Comparison of ENCODE assay signal across 19 cellular contexts in the genomic region with DNA sequence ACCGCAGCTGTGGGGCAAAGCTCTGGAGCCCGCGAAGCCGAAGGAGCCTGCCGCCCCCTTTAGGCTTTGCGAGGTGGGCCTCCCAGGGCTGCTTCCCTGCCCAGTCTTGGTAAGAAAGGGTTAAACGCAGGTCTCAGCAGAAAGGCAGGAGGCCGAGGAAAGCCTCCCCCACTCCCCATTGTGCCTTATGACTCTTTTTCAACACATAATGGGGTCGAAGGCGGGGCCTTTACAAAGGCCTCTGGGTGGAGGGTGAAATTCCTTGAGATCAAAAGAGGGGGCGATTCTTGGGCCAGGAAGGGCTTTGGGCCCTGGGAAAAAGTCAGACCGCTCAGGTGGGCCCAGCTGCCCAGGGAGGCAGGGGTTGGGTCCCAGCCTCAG. TPM values are rescaled to one million over a fixed set of nuclear protein-coding genes. Genes with fewer than 3 reads are reported as not detected.
DNase-seq lines count a peak whose midpoint lies in the region; ATAC-seq, FAIRE-seq and TF ChIP-seq lines count a peak whose summit lies in the region.
"Had no signal": no experiment of that assay in that cellular context is flagged by ENCODE, and none has a peak within 500 bp of the region (broad histone marks: within the 10 kb centered on the region; RNA-seq: fewer than 3 reads in every experiment).

No MANE protein-coding gene starts in this region.

- POLR2A ChIA-PET in H1 (lab: Charles Lee; ENCODE audit: partially characterized antibody): interaction anchor here (0.6 to 1.7 kb wide), 7 partner anchors 8 to 87 kb away, joined by 3 to 8 read pairs (median 3); no protein-coding TSS in a partner anchor

- no peaks in the 10 kb centered on the region for H3K9me3 ChIP-seq in H1 (ENCODE audit: insufficient read depth in 2 of 2, low read depth in 1 of 2, low read length in 1 of 2)
- no peaks in the 10 kb centered on the region for H3K9me3 ChIP-seq in mesodermal cell (ENCODE audit: control insufficient read depth, low read length)
- no peaks in the 10 kb centered on the region for H3K9me3 ChIP-seq in stomach
- H3K9me3 ChIP-seq in Karpas-422 (ENCODE audit: low read length): no peaks in the 10 kb centered on the region
- H3K9me3 ChIP-seq: mucosa of descending colon had no signal

- H3K79me1 ChIP-seq in H1 (ENCODE audit: low read depth, low read length): peaks cover 4% of the 10 kb centered on the region

- peak overlapping the region; percentile 80; the same call in 1 of the 2 replicates for H2BK5ac ChIP-seq in H1 (ENCODE audit: low read depth, low read length)

- H2AK5ac ChIP-seq in H1 (ENCODE audit: low read depth, low read length): no peak overlapping the region

- no peak overlapping the region for H4K5ac ChIP-seq in H1 (ENCODE audit: insufficient read length, low read depth, low read length)

- H3K18ac ChIP-seq in H1 (ENCODE audit: extremely low read depth, low read length): peak overlapping the region; percentile 96

- H3K27ac ChIP-seq in H1 (ENCODE audit: low read depth, low read length) (no peak overlapping the region), mesodermal cell (ENCODE audit: low read depth, low read length, severe bottlenecking) (no peak overlapping the region), stomach (peak overlapping the region in 1 of 5 donors; percentile 60), Karpas-422 (ENCODE audit: low read length) (no peak overlapping the region)
- H3K27ac ChIP-seq: 22Rv1 had no signal

- no peak for ATAC-seq in HG03457 (IDR thresholded peaks at IDR 0.05; ENCODE audit: unreplicated experiment)
- ATAC-seq: mucosa of descending colon; stimulated activated naive CD8-positive, alpha-beta T cell treated with anti-CD3 and anti-CD28 coated beads, Interleukin-15, Interleukin-2, amounts not matched to agents 100 U/mL and 50 U/mL, for 24 hours had no signal

- H2AFZ ChIP-seq in H1 (ENCODE audit: low read length) (no peak overlapping the region), Karpas-422 (ENCODE audit: low read length) (no peak overlapping the region)

- H3K56ac ChIP-seq in H1 (replicated peaks; ENCODE audit: insufficient read length, low read depth, low read length): no peak overlapping the region

- H4K8ac ChIP-seq in H1 (ENCODE audit: extremely low read depth, insufficient read depth, low read length): no peak overlapping the region

- peak overlapping the region in 3 of 4 experiments; percentile 22 to 73 (median 67); a peak in 4 of 7 replicates for H3K9ac ChIP-seq in H1 (replicated peaks in 1 of 4; ENCODE audit: extremely low read depth in 1 of 4, low read depth in 3 of 4, low read length in 3 of 4)
- H3K9ac ChIP-seq in Karpas-422 (ENCODE audit: low read length): no peak overlapping the region

- intact Hi-C loops in stomach (cut with DNase I; ENCODE audit: low total_unique reads): loop anchor here (10.0 kb wide), 1 partner anchor 145 kb away; no protein-coding TSS in a partner anchor

- H2BK120ac ChIP-seq in H1 (replicated peaks; ENCODE audit: low read depth, low read length): peak overlapping the region; percentile 80

- H3K4me3 ChIP-seq in H1 (ENCODE audit: extremely low read depth in 1 of 4, insufficient read depth in 2 of 4, low read depth in 3 of 4, low read length in 4 of 4) (peak overlapping the region; percentile 78 to 92 (median 80)), mesodermal cell (ENCODE audit: extremely low read depth, insufficient read depth, low read length, poor library complexity, severe bottlenecking) (peak overlapping the region; percentile 36), stomach (peak overlapping the region in 3 of 4 donors; percentile 33 to 46 (median 45)), Karpas-422 (ENCODE audit: low read length) (no peak overlapping the region)
- H3K4me3 ChIP-seq: mucosa of descending colon had no signal

- no peak overlapping the region for H2BK20ac ChIP-seq in H1 (ENCODE audit: low read length)

- no peak overlapping the region for H3K14ac ChIP-seq in H1 (ENCODE audit: insufficient read length)

- DNase-seq in DMS 273 (lab: John Stamatoyannopoulos, UW; ENCODE audit: unreplicated experiment) (peak; percentile 18), DMS 273 treated with DMSO at 0.1 percent for 48 hours (lab: John Stamatoyannopoulos, UW) (no peak), H1 (ENCODE audit: low read depth in 1 of 2, low spot score in 2 of 2) (peak; percentile 71 to 77), stomach (no peak), Karpas-422 (no peak), NCI-H82 treated with DMSO at 0.1 percent for 48 hours (lab: John Stamatoyannopoulos, UW; ENCODE audit: unreplicated experiment) (no peak)
- DNase-seq: activated CD4-positive, CD25-positive, alpha-beta regulatory T cell; activated naive CD8-positive, alpha-beta T cell treated with anti-CD3 and anti-CD28 coated beads, Interleukin-2, amount 10 ng/mL, durations not matched to agents 7 days and 5 days; CD4-positive, alpha-beta T cell; head of caudate nucleus; mucosa of descending colon; NCI-H1417 treated with DMSO at 0.1 percent for 48 hours; OCI-M1; stimulated activated naive CD8-positive, alpha-beta T cell treated with anti-CD3 and anti-CD28 coated beads, Interleukin-15, Interleukin-2, amounts not matched to agents 100 U/mL and 50 U/mL, for 24 hours had no signal

- H4K20me1 ChIP-seq in H1 (replicated peaks in 1 of 2; ENCODE audit: control insufficient read depth in 1 of 2, insufficient read depth in 2 of 2, low read length in 2 of 2) (peaks cover 10 to 26% of the 10 kb centered on the region in 2 experiments), Karpas-422 (ENCODE audit: insufficient read depth, low read depth, low read length) (no peaks in the 10 kb centered on the region)

- FAIRE-seq in H1 (lab: Jason Lieb, UNC): peak; percentile 65
- FAIRE-seq: GM12892 had no signal

- TF ChIP-seq POLR2A in H1 (IDR thresholded peaks at IDR 0.05; ENCODE audit: control extremely low read depth in 1 of 2, low read depth in 2 of 2, low read length in 2 of 2) (no peak; a peak in 1 of 3 replicates), stomach (IDR thresholded peaks at IDR 0.05) (no peak)

- TF ChIP-seq RAD21 in H1 (IDR thresholded peaks at IDR 0.05 in 1 of 2, conservative IDR thresholded peaks at IDR 0.05 in 1 of 2; ENCODE audit: low read depth in 2 of 2, low read length in 2 of 2): peak in 1 of 2 experiments; percentile 35; a peak in 1 of 4 replicates

- H3K27me3 ChIP-seq in H1 (replicated peaks in 1 of 4; ENCODE audit: control insufficient read depth in 3 of 4, extremely low read depth in 1 of 4, insufficient read depth in 3 of 4, low read length in 3 of 4) (peaks cover 0 to 17% (median 10%) of the 10 kb centered on the region in 4 experiments; a peak in 6 of 7 replicates), stomach (peaks cover 5 to 71% (median 21%) of the 10 kb centered on the region in 3 donors), Karpas-422 (ENCODE audit: low read length) (no peaks in the 10 kb centered on the region)

- H3K23me2 ChIP-seq in H1 (ENCODE audit: low read depth, low read length): peaks cover 10% of the 10 kb centered on the region; the same call in 1 of the 2 replicates

- CTCF ChIA-PET in H1 (lab: Charles Lee; ENCODE audit: partially characterized antibody): interaction anchor here (1.0 to 26.3 kb wide), 14 partner anchors 13 to 278 kb away, joined by 3 to 372 read pairs (median 12); no protein-coding TSS in a partner anchor

- H3K79me2 ChIP-seq in H1 (ENCODE audit: control insufficient read depth in 1 of 2, insufficient read depth in 2 of 2, low read length in 2 of 2) (peaks cover 12 to 46% of the 10 kb centered on the region in 2 experiments; a peak in 3 of 4 replicates), Karpas-422 (ENCODE audit: low read length) (no peaks in the 10 kb centered on the region)

- H2BK12ac ChIP-seq in H1 (ENCODE audit: low read depth, low read length): 0 out of 2 replicates have a peak overlapping the region, but pooled peaks have one; percentile 19

- peaks cover 14 to 22% (median 17%) of the 10 kb centered on the region in 4 experiments for H3K4me1 ChIP-seq in H1 (replicated peaks in 1 of 4; ENCODE audit: control insufficient read depth in 3 of 4, insufficient read depth in 4 of 4, low read length in 3 of 4)
- peaks cover 9% of the 10 kb centered on the region for H3K4me1 ChIP-seq in mesodermal cell (ENCODE audit: control insufficient read depth, insufficient read depth, low read length, poor library complexity, severe bottlenecking)
- peaks cover 12 to 30% (median 20%) of the 10 kb centered on the region in 4 donors for H3K4me1 ChIP-seq in stomach
- peaks cover 51% of the 10 kb centered on the region for H3K4me1 ChIP-seq in Karpas-422 (ENCODE audit: low read length)

- no peak overlapping the region for H2BK15ac ChIP-seq in H1 (ENCODE audit: low read length)

- H4K91ac ChIP-seq in H1 (replicated peaks; ENCODE audit: insufficient read length, low read length): no peak overlapping the region

- TF ChIP-seq EP300 in H1 (IDR thresholded peaks at IDR 0.05; ENCODE audit: borderline replicate concordance in 1 of 2, low read depth in 2 of 2, low read length in 2 of 2) (0 out of 3 replicates have a peak, but pooled peaks of 1 of the 2 experiments have one; percentile 26), stomach (IDR thresholded peaks at IDR 0.05) (no peak)

- peak; percentile 10 to 33 (median 16); a peak in 3 of 4 replicates for TF ChIP-seq CTCF in H1 (IDR thresholded peaks at IDR 0.05; ENCODE audit: control extremely low read depth in 1 of 3, insufficient read depth in 1 of 3, low read depth in 1 of 3, low read length in 3 of 3)
- TF ChIP-seq CTCF in stomach (IDR thresholded peaks at IDR 0.05): no peak

- H3K4me2 ChIP-seq in H1 (ENCODE audit: insufficient read depth in 1 of 2, low read depth in 2 of 2, low read length in 2 of 2): peak overlapping the region; percentile 70 to 87
- no peak overlapping the region for H3K4me2 ChIP-seq in Karpas-422 (ENCODE audit: low read depth, low read length, poor library complexity, severe bottlenecking)

- peaks cover 0 to 5% (median 0%) of the 10 kb centered on the region in 4 experiments; a peak in 2 of 8 replicates for H3K36me3 ChIP-seq in H1 (ENCODE audit: control insufficient read depth in 2 of 4, insufficient read depth in 4 of 4, low read length in 3 of 4)
- H3K36me3 ChIP-seq in mesodermal cell (ENCODE audit: control insufficient read depth, insufficient read depth, low read length): no peaks in the 10 kb centered on the region
- no peaks in the 10 kb centered on the region for H3K36me3 ChIP-seq in stomach
- H3K36me3 ChIP-seq in Karpas-422 (ENCODE audit: insufficient read depth, low read length): no peaks in the 10 kb centered on the region

- H3K23ac ChIP-seq in H1 (ENCODE audit: insufficient read length): no peak overlapping the region

- no peaks in the 10 kb centered on the region for H3K9me2 ChIP-seq in Karpas-422 (replicated peaks; ENCODE audit: insufficient read depth, low read length)

- 2% methylated on average over 9 of the region's 12 CpGs; no CpG with 5 or more reads in 1 of the 2 experiments for WGBS in H1 (ENCODE audit: extremely low coverage in 1 of 2, insufficient coverage in 1 of 2, insufficient read length in 1 of 2, insufficient replicate concordance in 2 of 2, low coverage in 1 of 2, low lambda C conversion rate in 2 of 2, missing lambda C conversion rate in 1 of 2), 2 experiments
- WGBS in mesodermal cell (ENCODE audit: insufficient coverage in 2 of 2), 2 experiments: 12 to 15% methylated on average over 6 to 9 of the region's 12 CpGs
- 37 to 60% (median 53%) methylated on average over 11 to 12 of the region's 12 CpGs for WGBS in stomach, 5 donors

- H3K4ac ChIP-seq in H1 (replicated peaks; ENCODE audit: insufficient read length, low read depth, low read length): no peak overlapping the region

RNA-seq across cellular contexts. Expression of gene ALPL, which starts 0.9 kb away (rescaled TPM):
- total RNA-seq in H1 (2021; fragmentation: NEBNext Ultra II Directional; extraction: Animal tissue kit (Norgen Biotek cat#: 25700)): 175 and 178 TPM in 2 replicates
- polyA plus RNA-seq in H1 (2011; rRNA removed): 362 and 487 TPM in 2 replicates
- 189 TPM for polyA plus RNA-seq in H1 (2011; cell fraction: cytosol; rRNA removed)
- polyA plus RNA-seq in H1 (2011; cell fraction: nucleus; rRNA removed): 238 TPM
- 179 to 258 TPM (median 246 TPM) in 4 replicates for polyA plus RNA-seq in H1 (2012, experiment 1 of 2)
- 250 TPM for polyA plus RNA-seq in H1 (2012, experiment 2 of 2)
- 256 TPM for polyA plus RNA-seq in H1 (2013, experiment 1 of 2)
- polyA plus RNA-seq in H1 (2013, experiment 2 of 2): 256 TPM
- polyA minus RNA-seq in H1 (2011; rRNA and poly(A)+ RNA removed): 155 and 168 TPM in 2 replicates
- 169 TPM for polyA minus RNA-seq in H1 (2011; cell fraction: cytosol; rRNA and poly(A)+ RNA removed)
- polyA minus RNA-seq in H1 (2011; cell fraction: nucleus; rRNA and poly(A)+ RNA removed): 75.5 TPM
- polyA plus RNA-seq in mesodermal cell (2013, experiment 1 of 2): 13.0 TPM
- 11.0 TPM for polyA plus RNA-seq in mesodermal cell (2013, experiment 2 of 2)
- 10 to 100 TPM in 1 of 5 donors, 1 to 10 TPM in 2, not detected in 2; 2.9 to 12.0 (median 3.5) TPM for total RNA-seq in stomach
- polyA plus RNA-seq in stomach: 10 to 100 TPM in 2 of 3 donors, 1 to 10 TPM in 1; 2.9 to 11.3 (median 10.5) TPM
- total RNA-seq in Karpas-422 (2014; rRNA removed; shearing (Covaris generic); ENCODE audit: low replicate concordance): 0.36 TPM in 1 of 2 replicates, not detected in the other
- total RNA-seq: activated naive CD8-positive, alpha-beta T cell treated with anti-CD3 and anti-CD28 coated beads, Interleukin-2, amount 10 ng/mL, durations not matched to agents 7 days and 5 days; CD4-positive, alpha-beta T cell; epithelial cell of proximal tubule had no signal

Comparison
In these comparisons a context has a peak if more than half of its experiments do, and no peak if none do; other contexts are left out.
1. DNase-seq: peak in DMS 273 (single experiment) and H1 (2 of 2); none in DMS 273 treated with DMSO at 0.1 percent for 48 hours (single experiment), stomach (single experiment), Karpas-422 (single experiment) and NCI-H82 treated with DMSO at 0.1 percent for 48 hours (single experiment).
2. CTCF ChIP-seq: peak in H1 (3 of 3); none in stomach (0 of 7).
3. RNA of gene ALPL, which starts 0.9 kb away (total RNA-seq): 175 to 178 TPM in H1; 2.9 to 12.0 TPM in stomach and 0.36 TPM in Karpas-422; every median in the first group is over 10 times any median in the second.